1 cellular context compared by ENCODE assay signal in genomic region chr5:160399402-160400353, GRCh38.
TF ChIP-seq lines count a peak whose summit lies in the region.

FAM200C (minus strand) TSS chr5:160400054; CDS start chr5:160395490, 4,564 bp downstream.

TF ChIP-seq in H1, 55 proteins besides CTCF, POLR2A, EP300 and RAD21:
- TF ChIP-seq MAX (IDR thresholded peaks at IDR 0.05) (peak; percentile 44; the same call in 1 of the 2 replicates), RBBP5 (IDR thresholded peaks at IDR 0.05; ENCODE audit: borderline replicate concordance, low read depth, low read length) (peak; percentile 58; the same call in 1 of the 2 replicates), YY1 (IDR thresholded peaks at IDR 0.05; ENCODE audit: low read depth, low read length) (peak; percentile 28; the same call in 1 of the 2 replicates), POLR2AphosphoS5 (IDR thresholded peaks at IDR 0.05; ENCODE audit: low read depth, low read length) (peak; percentile 95), HDAC2 (IDR thresholded peaks at IDR 0.05; ENCODE audit: borderline replicate concordance in 1 of 2, low read depth in 2 of 2, low read length in 2 of 2) (no peak), ASH2L (IDR thresholded peaks at IDR 0.05; ENCODE audit: low read length) (peak; percentile 68), SP4 (IDR thresholded peaks at IDR 0.05; ENCODE audit: low read length) (peak; percentile 59; the same call in 1 of the 2 replicates), TAF1 (IDR thresholded peaks at IDR 0.05; ENCODE audit: low read depth, low read length) (peak; percentile 87), NRF1 (IDR thresholded peaks at IDR 0.05; ENCODE audit: low read depth, low read length) (peak; percentile 80), EZH2 (IDR thresholded peaks at IDR 0.05; ENCODE audit: low read depth, low read length, severe bottlenecking) (no peak), RFX5 (IDR thresholded peaks at IDR 0.05; ENCODE audit: borderline replicate concordance, low read depth, low read length) (no peak), PHF8 (conservative IDR thresholded peaks at IDR 0.05; ENCODE audit: low read depth, low read length) (peak; percentile 100), TBP (IDR thresholded peaks at IDR 0.05; ENCODE audit: low read depth, low read length) (peak; percentile 89)
- TF ChIP-seq, protein P1, sequence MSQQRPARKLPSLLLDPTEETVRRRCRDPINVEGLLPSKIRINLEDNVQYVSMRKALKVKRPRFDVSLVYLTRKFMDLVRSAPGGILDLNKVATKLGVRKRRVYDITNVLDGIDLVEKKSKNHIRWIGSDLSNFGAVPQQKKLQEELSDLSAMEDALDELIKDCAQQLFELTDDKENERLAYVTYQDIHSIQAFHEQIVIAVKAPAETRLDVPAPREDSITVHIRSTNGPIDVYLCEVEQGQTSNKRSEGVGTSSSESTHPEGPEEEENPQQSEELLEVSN (IDR thresholded peaks at IDR 0.05), result 0 out of 2 replicates have a peak, but pooled peaks have one; percentile 49
- TF ChIP-seq, protein P2, sequence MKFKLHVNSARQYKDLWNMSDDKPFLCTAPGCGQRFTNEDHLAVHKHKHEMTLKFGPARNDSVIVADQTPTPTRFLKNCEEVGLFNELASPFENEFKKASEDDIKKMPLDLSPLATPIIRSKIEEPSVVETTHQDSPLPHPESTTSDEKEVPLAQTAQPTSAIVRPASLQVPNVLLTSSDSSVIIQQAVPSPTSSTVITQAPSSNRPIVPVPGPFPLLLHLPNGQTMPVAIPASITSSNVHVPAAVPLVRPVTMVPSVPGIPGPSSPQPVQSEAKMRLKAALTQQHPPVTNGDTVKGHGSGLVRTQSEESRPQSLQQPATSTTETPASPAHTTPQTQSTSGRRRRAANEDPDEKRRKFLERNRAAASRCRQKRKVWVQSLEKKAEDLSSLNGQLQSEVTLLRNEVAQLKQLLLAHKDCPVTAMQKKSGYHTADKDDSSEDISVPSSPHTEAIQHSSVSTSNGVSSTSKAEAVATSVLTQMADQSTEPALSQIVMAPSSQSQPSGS (IDR thresholded peaks at IDR 0.05; ENCODE audit: low read length), result 0 out of 2 replicates have a peak, but pooled peaks have one; percentile 33
